In genomic region chr10:30792025-30792424, GRCh38 we compare ENCODE assay signal across 25 cellular contexts.
A peak's percentile ranks its signal among the peaks of the same experiment; 100 is the strongest.
DNase-seq lines count a peak whose midpoint lies in the region; ATAC-seq and TF ChIP-seq lines count a peak whose summit lies in the region.
"Had no signal": no experiment of that assay in that cellular context is flagged by ENCODE, and none has a peak within 500 bp of the region (broad histone marks: within the 10 kb centered on the region; RNA-seq: fewer than 3 reads in every experiment).

No MANE protein-coding gene starts in this region.

- CTCF ChIA-PET in T-cell (lab: Charles Lee) = no interaction called here

- 51 to 63% (median 59%) methylated on average over 2 of the region's 2 CpGs for WGBS in spleen, 5 donors

- H3K36me3 ChIP-seq in spleen = no peaks in the 10 kb centered on the region
- H3K36me3 ChIP-seq: MG63, right lobe of liver, stomach, transverse colon had no signal

- H3K4me1 Mint-ChIP-seq in activated naive CD4-positive, alpha-beta T cell treated with anti-CD3 and anti-CD28 coated beads, Interleukin-2, amount 50 U/mL, for 24 hours = peaks cover 40% of the 10 kb centered on the region
- peaks cover 39 to 44% (median 42%) of the 10 kb centered on the region in 3 donors for H3K4me1 Mint-ChIP-seq in T-cell
- H3K4me1 Mint-ChIP-seq in activated naive CD8-positive, alpha-beta T cell treated with anti-CD3 and anti-CD28 coated beads for 36 hours = peaks cover 30% of the 10 kb centered on the region

- TF ChIP-seq CTCF in spleen (IDR thresholded peaks at IDR 0.05 in 8 of 11, conservative IDR thresholded peaks at IDR 0.05 in 3 of 11) = no peak
- TF ChIP-seq CTCF in foreskin keratinocyte (conservative IDR thresholded peaks at IDR 0.05) = no peak

- no peak for TF ChIP-seq POLR2A in spleen (IDR thresholded peaks at IDR 0.05)

- no peaks in the 10 kb centered on the region for H3K9me3 ChIP-seq in spleen
- H3K9me3 ChIP-seq: MG63, right lobe of liver, stomach, transverse colon had no signal

- H3K4me1 ChIP-seq in spleen (peaks cover 0 to 15% (median 0%) of the 10 kb centered on the region in 6 donors), foreskin keratinocyte (no peaks in the 10 kb centered on the region)
- H3K4me1 ChIP-seq: parathyroid adenoma, right lobe of liver, stomach had no signal

- H3K4me3 ChIP-seq in spleen = no peak overlapping the region
- H3K4me3 ChIP-seq: GM23248, MG63, right lobe of liver, SK-N-MC, stomach, transverse colon had no signal

- POLR2A ChIA-PET in T-cell (lab: Charles Lee) = no interaction called here

- peak overlapping the region in 2 of 8 donors; percentile 43 to 64 for H3K27ac ChIP-seq in spleen
- no peak overlapping the region for H3K27ac ChIP-seq in foreskin keratinocyte
- H3K27ac ChIP-seq: GM23248, parathyroid adenoma, right lobe of liver, RWPE1, SK-N-MC, stomach, transverse colon, VCaP had no signal

- H3K27me3 ChIP-seq in spleen (replicated peaks in 1 of 7) (no peaks in the 10 kb centered on the region), foreskin keratinocyte (no peaks in the 10 kb centered on the region)
- H3K27me3 ChIP-seq: MG63, right lobe of liver, stomach, transverse colon had no signal

- peak overlapping the region; percentile 86 for H3K27ac Mint-ChIP-seq in activated naive CD4-positive, alpha-beta T cell treated with anti-CD3 and anti-CD28 coated beads, Interleukin-2, amount 50 U/mL, for 24 hours
- H3K27ac Mint-ChIP-seq in T-cell = peak overlapping the region; percentile 96 to 99
- H3K27ac Mint-ChIP-seq in activated naive CD8-positive, alpha-beta T cell treated with anti-CD3 and anti-CD28 coated beads for 36 hours = peak overlapping the region; percentile 73

- intact Hi-C loops in spleen (cut with DNase I; ENCODE audit: low total_unique reads) = no loop called here

- ATAC-seq in T-cell (replicated peaks in 1 of 4) (peak; percentile 68 to 95 (median 86)), foreskin keratinocyte (no peak), HG03045 (IDR thresholded peaks at IDR 0.05; ENCODE audit: unreplicated experiment) (no peak)
- ATAC-seq: left ventricle myocardium superior, right lobe of liver had no signal

- no peaks in the 10 kb centered on the region for H3K27me3 Mint-ChIP-seq in activated naive CD4-positive, alpha-beta T cell treated with anti-CD3 and anti-CD28 coated beads, Interleukin-2, amount 50 U/mL, for 24 hours
- H3K27me3 Mint-ChIP-seq in T-cell = no peaks in the 10 kb centered on the region
- no peaks in the 10 kb centered on the region for H3K27me3 Mint-ChIP-seq in activated naive CD8-positive, alpha-beta T cell treated with anti-CD3 and anti-CD28 coated beads for 36 hours

- H3K36me3 Mint-ChIP-seq in activated naive CD4-positive, alpha-beta T cell treated with anti-CD3 and anti-CD28 coated beads, Interleukin-2, amount 50 U/mL, for 24 hours = no peaks in the 10 kb centered on the region
- peaks cover 3% of the 10 kb centered on the region for H3K36me3 Mint-ChIP-seq in T-cell
- H3K36me3 Mint-ChIP-seq in activated naive CD8-positive, alpha-beta T cell treated with anti-CD3 and anti-CD28 coated beads for 36 hours = peaks cover 4% of the 10 kb centered on the region

- DNase-seq in activated naive CD4-positive, alpha-beta T cell treated with Interleukin-2 at 50 U/mL for 16 hours = no peak
- DNase-seq in T-cell = peak in 2 of 34 experiments; percentile 16 to 28
- DNase-seq in activated naive CD8-positive, alpha-beta T cell treated with anti-CD3 and anti-CD28 coated beads for 36 hours = no peak
- peak; percentile 49 for DNase-seq in spleen
- DNase-seq in stimulated activated CD4-positive, alpha-beta T cell treated with anti-CD3 and anti-CD28 coated beads, Interleukin-2, amount 100 ng/mL, for 48 hours = no peak
- DNase-seq in foreskin keratinocyte = no peak
- DNase-seq: activated CD4-positive, alpha-beta T cell treated with anti-CD3 and anti-CD28 coated beads, Interleukin-2, amount 50 U/mL, for 4 hours; C1 segment of cervical spinal cord; cortex of kidney; GM23248; islet precursor cell; left ventricle myocardium superior; MG63; NCI-H2081; NCI-H345; NCI-H82; right lobe of liver; stomach had no signal

- H3K9me3 Mint-ChIP-seq in activated naive CD4-positive, alpha-beta T cell treated with anti-CD3 and anti-CD28 coated beads, Interleukin-2, amount 50 U/mL, for 24 hours = no peaks in the 10 kb centered on the region
- no peaks in the 10 kb centered on the region for H3K9me3 Mint-ChIP-seq in T-cell
- H3K9me3 Mint-ChIP-seq in activated naive CD8-positive, alpha-beta T cell treated with anti-CD3 and anti-CD28 coated beads for 36 hours = peaks cover 5% of the 10 kb centered on the region

- peak overlapping the region; percentile 64 for H3K4me3 Mint-ChIP-seq in activated naive CD4-positive, alpha-beta T cell treated with anti-CD3 and anti-CD28 coated beads, Interleukin-2, amount 50 U/mL, for 24 hours
- H3K4me3 Mint-ChIP-seq in T-cell = peak overlapping the region; percentile 57 to 71 (median 62)
- H3K4me3 Mint-ChIP-seq in activated naive CD8-positive, alpha-beta T cell treated with anti-CD3 and anti-CD28 coated beads for 36 hours = peak overlapping the region; percentile 1

Comparison
In these comparisons a context has a peak if more than half of its experiments do, and no peak if none do; other contexts are left out.
1. H3K4me3 Mint-ChIP-seq: peak in every context shown above with its lines; median percentile 64 in activated naive CD4-positive, alpha-beta T cell treated with anti-CD3 and anti-CD28 coated beads, Interleukin-2, amount 50 U/mL, for 24 hours; 62 in T-cell; 1 in activated naive CD8-positive, alpha-beta T cell treated with anti-CD3 and anti-CD28 coated beads for 36 hours.
2. ATAC-seq: peak in T-cell (4 of 4); none in foreskin keratinocyte (single experiment) and HG03045 (single experiment).
3. Peak in every context shown above with its lines, with median percentiles within 50 percentile points of each other: H3K27ac Mint-ChIP-seq.